28 cellular contexts compared by ENCODE assay signal in the genomic region with DNA sequence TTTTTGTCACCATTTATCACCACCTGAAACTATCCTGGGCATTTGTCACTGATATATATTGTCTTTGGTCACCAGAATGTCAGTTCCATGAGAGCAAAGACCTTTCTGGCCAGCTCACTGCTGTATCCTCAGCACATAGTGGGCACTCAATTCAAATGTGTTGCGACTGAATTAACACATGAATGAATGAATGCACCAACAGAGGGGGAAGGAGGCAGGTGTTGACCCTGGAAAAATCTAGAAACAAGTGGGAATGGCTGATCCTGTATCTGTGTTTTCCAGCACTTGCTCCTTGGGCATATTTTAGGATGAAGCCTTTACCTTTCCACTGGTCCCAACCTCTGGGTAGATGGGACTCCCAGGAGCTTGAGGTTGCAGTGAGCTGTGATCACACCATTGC.
"Had no signal": no experiment of that assay in that cellular context is flagged by ENCODE, and none has a peak within 500 bp of the region (broad histone marks: within the 10 kb centered on the region; RNA-seq: fewer than 3 reads in every experiment).

No MANE protein-coding gene starts in this region.

- H3K27me3 Mint-ChIP-seq: activated CD4-positive, alpha-beta T cell treated with anti-CD3 and anti-CD28 coated beads for 36 hours; activated naive CD8-positive, alpha-beta T cell; activated T-helper 17 cell treated with anti-CD3 and anti-CD28 coated beads, Interleukin-2, amount 50 U/mL, for 72 hours; T-helper 17 cell had no signal

- H3K4me3 Mint-ChIP-seq: activated CD4-positive, alpha-beta memory T cell treated with anti-CD3 and anti-CD28 coated beads, Interleukin-2, amount 10 ng/mL, durations not matched to agents 7 days and 5 days; activated CD4-positive, alpha-beta T cell treated with anti-CD3 and anti-CD28 coated beads for 36 hours; activated naive CD4-positive, alpha-beta T cell treated with anti-CD3 and anti-CD28 coated beads for 36 hours; activated naive CD8-positive, alpha-beta T cell; activated T-helper 17 cell treated with anti-CD3 and anti-CD28 coated beads, Interleukin-2, amount 50 U/mL, for 72 hours; T-helper 17 cell had no signal

- H3K27me3 ChIP-seq: brain microvascular endothelial cell, cardiac muscle cell, Peyer's patch had no signal

- ATAC-seq: activated CD4-positive, alpha-beta T cell treated with anti-CD3 and anti-CD28 coated beads for 36 hours; activated T-helper 17 cell treated with anti-CD3 and anti-CD28 coated beads, Interleukin-2, amount 50 U/mL, for 72 hours; K562; T-helper 17 cell had no signal

- H3K27ac Mint-ChIP-seq: activated CD4-positive, alpha-beta memory T cell treated with anti-CD3 and anti-CD28 coated beads, Interleukin-2, amount 10 ng/mL, durations not matched to agents 7 days and 5 days; activated CD4-positive, alpha-beta T cell treated with anti-CD3 and anti-CD28 coated beads for 36 hours; activated naive CD4-positive, alpha-beta T cell treated with anti-CD3 and anti-CD28 coated beads for 36 hours; activated naive CD8-positive, alpha-beta T cell; activated T-helper 17 cell treated with anti-CD3 and anti-CD28 coated beads, Interleukin-2, amount 50 U/mL, for 72 hours; T-helper 17 cell had no signal

- H3K9me3 ChIP-seq: Peyer's patch had no signal

- H3K27ac ChIP-seq: brain microvascular endothelial cell, cardiac muscle cell, Peyer's patch had no signal

- H3K9me3 Mint-ChIP-seq: activated CD4-positive, alpha-beta memory T cell treated with anti-CD3 and anti-CD28 coated beads, Interleukin-2, amount 10 ng/mL, durations not matched to agents 7 days and 5 days; activated naive CD4-positive, alpha-beta T cell treated with anti-CD3 and anti-CD28 coated beads for 36 hours; activated T-helper 17 cell treated with anti-CD3 and anti-CD28 coated beads, Interleukin-2, amount 50 U/mL, for 72 hours had no signal

- H3K4me3 ChIP-seq: cardiac muscle cell, K562, Peyer's patch had no signal

- H3K36me3 ChIP-seq: brain microvascular endothelial cell, cardiac muscle cell, Peyer's patch had no signal

- H3K36me3 Mint-ChIP-seq: activated naive CD8-positive, alpha-beta T cell had no signal

- H3K4me1 Mint-ChIP-seq: activated T-helper 17 cell treated with anti-CD3 and anti-CD28 coated beads, Interleukin-2, amount 50 U/mL, for 72 hours had no signal

- DNase-seq: activated CD4-positive, alpha-beta memory T cell treated with anti-CD3 and anti-CD28 coated beads, Interleukin-2, amount 10 ng/mL, durations not matched to agents 7 days and 5 days; activated CD4-positive, alpha-beta T cell treated with anti-CD3 and anti-CD28 coated beads for 36 hours; activated CD4-positive, alpha-beta T cell treated with anti-CD3 and anti-CD28 coated beads, Interleukin-2, amount 50 U/mL, for 1 hour; activated CD4-positive, CD25-positive, alpha-beta regulatory T cell; activated gamma-delta T cell; activated naive CD4-positive, alpha-beta T cell treated with anti-CD3 and anti-CD28 coated beads for 36 hours; activated T-cell treated with anti-CD3 and anti-CD28 coated beads for 4 hours; activated T-cell treated with anti-CD3 and anti-CD28 coated beads, Interleukin-2, amount 50 U/mL, for 48 hours; amygdala; brain microvascular endothelial cell; Karpas-422; MM.1S; NCI-H1105; NCI-H1436; NCI-H187; NCI-H2081; NCI-H510A treated with DMSO at 0.1 percent for 48 hours; NCI-H69; NK-92 treated with Interleukin-12 subunit alpha and Interleukin-12 subunit beta, amount 100 ng/mL, for 24 hours; OCI-M1; Peyer's patch; SHP77; T-helper 17 cell; T-helper 9 cell had no signal
